ENCODE assay signal across 21 cellular contexts in the genomic region with DNA sequence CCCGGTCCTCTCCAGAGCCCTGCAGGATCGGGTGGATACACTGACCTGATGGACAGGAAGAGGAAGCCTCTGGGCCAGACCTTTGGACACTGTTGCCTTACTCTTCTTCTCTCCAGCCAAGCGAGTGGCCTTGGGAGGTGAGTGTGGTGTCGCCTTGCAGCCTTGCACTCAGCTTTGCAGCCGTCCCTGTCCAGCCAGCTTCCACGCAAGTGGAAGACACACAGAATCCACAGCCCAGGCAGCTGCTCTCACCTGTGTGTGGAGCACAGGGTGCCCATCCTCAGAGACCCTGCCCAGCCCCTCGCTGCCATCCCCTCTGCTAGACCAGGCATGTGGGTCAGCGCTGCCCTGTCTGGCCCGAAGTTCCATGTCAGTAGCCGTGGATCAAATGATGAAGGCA.
DNase-seq lines count a peak whose midpoint lies in the region; ATAC-seq, FAIRE-seq and TF ChIP-seq lines count a peak whose summit lies in the region.
"Had no signal": no experiment of that assay in that cellular context is flagged by ENCODE, and none has a peak within 500 bp of the region (broad histone marks: within the 10 kb centered on the region; RNA-seq: fewer than 3 reads in every experiment).

No MANE protein-coding gene starts in this region.

- TF ChIP-seq EP300 in HepG2 (IDR thresholded peaks at IDR 0.05; ENCODE audit: low read depth in 2 of 2, low read length in 2 of 2) (no peak), HepG2 (CRISPR knock-in tag; IDR thresholded peaks at IDR 0.05; ENCODE audit: borderline replicate concordance) (no peak), SK-N-SH (IDR thresholded peaks at IDR 0.05; ENCODE audit: borderline replicate concordance in 1 of 2, low read depth in 1 of 2, low read length in 1 of 2) (no peak)

- TF ChIP-seq POLR2A in HepG2 (IDR thresholded peaks at IDR 0.05; ENCODE audit: insufficient read depth in 1 of 2, low read depth in 2 of 2, low read length in 2 of 2) = no peak

- in situ Hi-C loops in HepG2 (cut with HindIII; ENCODE audit: extremely low pct_ligation_motif_present, low pct_unique_long_range_greater_than_20kb) (no loop called here), GM23248 (cut with MboI) (no loop called here)

- no peak for TF ChIP-seq RAD21 in HepG2 (CRISPR knock-in tag; IDR thresholded peaks at IDR 0.05)
- no peak for TF ChIP-seq RAD21 in SK-N-SH (IDR thresholded peaks at IDR 0.05; ENCODE audit: low read length)

- H3K27me3 ChIP-seq in HepG2 (ENCODE audit: control insufficient read depth in 1 of 2, insufficient read depth in 2 of 2, low read length in 2 of 2) = no peaks in the 10 kb centered on the region
- no peaks in the 10 kb centered on the region for H3K27me3 ChIP-seq in osteoblast (ENCODE audit: insufficient read depth, low read length)
- no peaks in the 10 kb centered on the region for H3K27me3 ChIP-seq in GM23248 (replicated peaks; ENCODE audit: insufficient read depth)
- H3K27me3 ChIP-seq in SK-N-SH (ENCODE audit: insufficient read depth) = no peaks in the 10 kb centered on the region
- H3K27me3 ChIP-seq: BE2C had no signal

- H3F3A ChIP-seq in GM23248 (ENCODE audit: insufficient read depth) = no peaks in the 10 kb centered on the region
- no peaks in the 10 kb centered on the region for H3F3A ChIP-seq in SK-N-SH (replicated peaks; ENCODE audit: insufficient read depth)

- no peak for FAIRE-seq in HepG2 (lab: Jason Lieb, UNC)
- FAIRE-seq: A549, D721Med, G401.6, GM12891 had no signal

- intact Hi-C loops in HepG2 (cut with micrococcal nuclease; ENCODE audit: unreplicated experiment) = no loop called here
- intact Hi-C loops in CD14-positive monocyte (cut with micrococcal nuclease) = no loop called here

- H3K4me1 Mint-ChIP-seq in type B pancreatic cell (ENCODE audit: unreplicated experiment) = no peaks in the 10 kb centered on the region
- no peaks in the 10 kb centered on the region for H3K4me1 Mint-ChIP-seq in CD14-positive monocyte
- peaks cover 0 to 4% of the 10 kb centered on the region in 2 donors for H3K4me1 Mint-ChIP-seq in effector memory CD8-positive, alpha-beta T cell (ENCODE audit: low read depth in 2 of 2)

- H3K27me3 Mint-ChIP-seq in type B pancreatic cell (no peaks in the 10 kb centered on the region), CD14-positive monocyte (ENCODE audit: low read depth in 3 of 3) (peaks cover 0 to under 1% (median 0%) of the 10 kb centered on the region in 3 donors)
- no peaks in the 10 kb centered on the region for H3K27me3 Mint-ChIP-seq in effector memory CD8-positive, alpha-beta T cell

- H3K4me3 Mint-ChIP-seq in type B pancreatic cell (no peak overlapping the region), CD14-positive monocyte (no peak overlapping the region)
- H3K4me3 Mint-ChIP-seq in effector memory CD8-positive, alpha-beta T cell = no peak overlapping the region
- H3K4me3 Mint-ChIP-seq: CD8-positive, alpha-beta T cell; H9 had no signal

- CTCF ChIA-PET in HepG2 (lab: Yijun Ruan, JAX; ENCODE audit: low intra/inter-chr PET ratio, low total read pairs) = no interaction called here
- CTCF ChIA-PET in SK-N-SH (lab: Yijun Ruan, JAX) = no interaction called here

- H3K4me3 ChIP-seq in HepG2 (replicated peaks in 1 of 3; ENCODE audit: insufficient read depth in 1 of 3, low read depth in 2 of 3, low read length in 3 of 3) (no peak overlapping the region), osteoblast (ENCODE audit: insufficient read depth, low read length) (no peak overlapping the region), GM23248 (no peak overlapping the region), SK-N-SH (ENCODE audit: low read depth in 2 of 2, low read length in 1 of 2) (no peak overlapping the region)
- H3K4me3 ChIP-seq: A549 had no signal

- H3K4me2 ChIP-seq in HepG2 (ENCODE audit: low read depth, low read length) = no peak overlapping the region
- H3K4me2 ChIP-seq in osteoblast (ENCODE audit: insufficient read depth, low read length) = no peak overlapping the region
- H3K4me2 ChIP-seq in GM23248 (ENCODE audit: unreplicated experiment) = no peak overlapping the region
- H3K4me2 ChIP-seq in SK-N-SH = no peak overlapping the region
- H3K4me2 ChIP-seq: A549 had no signal

- peak; percentile 91 for ATAC-seq in HepG2
- ATAC-seq in effector memory CD8-positive, alpha-beta T cell (replicated peaks) = no peak
- ATAC-seq: A549; CD8-positive, alpha-beta T cell had no signal

- no peak overlapping the region for H3K27ac ChIP-seq in HepG2 (ENCODE audit: extremely low read length, insufficient read depth, low read length)
- no peak overlapping the region for H3K27ac ChIP-seq in osteoblast (ENCODE audit: low read depth, low read length)
- no peak overlapping the region for H3K27ac ChIP-seq in GM23248
- H3K27ac ChIP-seq in SK-N-SH (ENCODE audit: low read depth in 2 of 2, low read length in 1 of 2) = no peak overlapping the region
- H3K27ac ChIP-seq: A549, C4-2B had no signal

- no peak overlapping the region for H2AFZ ChIP-seq in HepG2 (ENCODE audit: low read length)
- H2AFZ ChIP-seq in osteoblast (ENCODE audit: low read length) = no peak overlapping the region
- no peak overlapping the region for H2AFZ ChIP-seq in GM23248
- no peak overlapping the region for H2AFZ ChIP-seq in SK-N-SH (ENCODE audit: low read depth)

- BruUV-seq in HepG2 (replicated peaks; lab: Mats Ljungman, UMichigan) = no TSS peak

- TF ChIP-seq CTCF in HepG2 (CRISPR knock-in tag; IDR thresholded peaks at IDR 0.05) = no peak
- no peak for TF ChIP-seq CTCF in osteoblast (IDR thresholded peaks at IDR 0.05; ENCODE audit: extremely low read depth, low read depth, low read length)
- no peak for TF ChIP-seq CTCF in type B pancreatic cell (conservative IDR thresholded peaks at IDR 0.05)
- TF ChIP-seq CTCF in CD14-positive monocyte (IDR thresholded peaks at IDR 0.05) = no peak
- TF ChIP-seq CTCF in SK-N-SH (IDR thresholded peaks at IDR 0.05) = no peak

- H3K9me3 Mint-ChIP-seq in type B pancreatic cell = no peaks in the 10 kb centered on the region
- H3K9me3 Mint-ChIP-seq in CD14-positive monocyte = peaks cover 11 to 34% (median 19%) of the 10 kb centered on the region in 7 donors
- peaks cover 3 to 7% of the 10 kb centered on the region in 2 donors for H3K9me3 Mint-ChIP-seq in effector memory CD8-positive, alpha-beta T cell

- H3K36me3 ChIP-seq in HepG2 (replicated peaks in 1 of 2; ENCODE audit: control insufficient read depth in 1 of 2, insufficient read depth in 2 of 2, low read length in 2 of 2) (peaks cover 0 to 2% of the 10 kb centered on the region in 2 experiments; a peak in 1 of 5 replicates), osteoblast (ENCODE audit: insufficient read depth, low read length) (no peaks in the 10 kb centered on the region), GM23248 (ENCODE audit: low read depth) (no peaks in the 10 kb centered on the region), SK-N-SH (replicated peaks in 1 of 2; ENCODE audit: control insufficient read depth in 1 of 2, insufficient read depth in 2 of 2, low read length in 1 of 2) (no peaks in the 10 kb centered on the region)
- H3K36me3 ChIP-seq: BE2C had no signal

- H3K9me2 ChIP-seq in GM23248 (ENCODE audit: insufficient read depth) (no peaks in the 10 kb centered on the region), SK-N-SH (no peaks in the 10 kb centered on the region)

- POLR2A ChIA-PET in HepG2 (lab: Yijun Ruan, JAX) (no interaction called here), SK-N-SH (lab: Yijun Ruan, JAX) (no interaction called here)

- DNase-seq in islet precursor cell (peak; percentile 43), HepG2 (ENCODE audit: low spot score) (no peak), osteoblast (ENCODE audit: insufficient read length, low spot score, missing footprints) (peak; percentile 11), type B pancreatic cell (ENCODE audit: extremely low spot score, unreplicated experiment) (peak; percentile 62), CD14-positive monocyte (ENCODE audit: low spot score) (no peak), GM23248 (no peak), SK-N-SH (no peak)
- DNase-seq in effector memory CD8-positive, alpha-beta T cell = no peak
- DNase-seq: BE2C, COR-L47, DMS153, DMS79 treated with DMSO at 0.1 percent for 48 hours, EL, GOT3, H9 had no signal

- H3K79me2 ChIP-seq in HepG2 (ENCODE audit: insufficient read depth, low read length) (no peaks in the 10 kb centered on the region), osteoblast (ENCODE audit: insufficient read depth, low read length) (no peaks in the 10 kb centered on the region), GM23248 (ENCODE audit: insufficient read depth) (no peaks in the 10 kb centered on the region), SK-N-SH (ENCODE audit: insufficient read depth) (no peaks in the 10 kb centered on the region)

- H3K9ac ChIP-seq in HepG2 (ENCODE audit: insufficient read depth, low read depth, low read length) (no peak overlapping the region), GM23248 (no peak overlapping the region), SK-N-SH (no peak overlapping the region)

- peaks cover 19% of the 10 kb centered on the region for H3K36me3 Mint-ChIP-seq in type B pancreatic cell
- peaks cover 1 to 5% of the 10 kb centered on the region in 2 donors for H3K36me3 Mint-ChIP-seq in CD14-positive monocyte
- peaks cover 3% of the 10 kb centered on the region for H3K36me3 Mint-ChIP-seq in effector memory CD8-positive, alpha-beta T cell (ENCODE audit: insufficient read depth)

- H3K9me3 ChIP-seq in HepG2 (ENCODE audit: low read length) (peaks cover 34% of the 10 kb centered on the region; the same call in 1 of the 2 replicates), osteoblast (ENCODE audit: low read depth, low read length) (no peaks in the 10 kb centered on the region), GM23248 (ENCODE audit: low read depth) (no peaks in the 10 kb centered on the region), SK-N-SH (no peaks in the 10 kb centered on the region)
- H3K9me3 ChIP-seq: A549, BE2C had no signal

- H3K4me1 ChIP-seq in HepG2 (ENCODE audit: insufficient read depth, low read length) (no peaks in the 10 kb centered on the region), osteoblast (ENCODE audit: insufficient read depth, low read length) (no peaks in the 10 kb centered on the region), GM23248 (ENCODE audit: insufficient read depth) (no peaks in the 10 kb centered on the region), SK-N-SH (ENCODE audit: control insufficient read depth in 1 of 2, insufficient read depth in 2 of 2, low read depth in 1 of 2, low read length in 1 of 2) (no peaks in the 10 kb centered on the region)
- H3K4me1 ChIP-seq: A549, BE2C had no signal

- 80% methylated on average over 1 of the region's 10 CpGs for WGBS in HepG2 (ENCODE audit: low lambda C conversion rate)
- WGBS in GM23248 (ENCODE audit: low coverage in 1 of 2, low lambda C conversion rate in 2 of 2, missing lambda C conversion rate in 2 of 2), 2 experiments = 88 to 89% methylated on average over 10 of the region's 10 CpGs
- 45% methylated on average over 7 of the region's 10 CpGs for WGBS in SK-N-SH (ENCODE audit: low lambda C conversion rate)

- H4K20me1 ChIP-seq in HepG2 (ENCODE audit: insufficient read depth, low read length) = no peaks in the 10 kb centered on the region
- no peaks in the 10 kb centered on the region for H4K20me1 ChIP-seq in osteoblast (ENCODE audit: insufficient read depth, low read length)
- H4K20me1 ChIP-seq in GM23248 (ENCODE audit: insufficient read depth) = no peaks in the 10 kb centered on the region
- H4K20me1 ChIP-seq in SK-N-SH (ENCODE audit: insufficient read depth) = no peaks in the 10 kb centered on the region

- H3K27ac Mint-ChIP-seq in type B pancreatic cell (no peak overlapping the region), CD14-positive monocyte (peak overlapping the region in 2 of 7 donors; percentile 14 to 30)
- H3K27ac Mint-ChIP-seq in effector memory CD8-positive, alpha-beta T cell = no peak overlapping the region
- H3K27ac Mint-ChIP-seq: CD8-positive, alpha-beta T cell; H9 had no signal

Comparison
In these comparisons a context has a peak if more than half of its experiments do, and no peak if none do; other contexts are left out.
1. DNase-seq: peak in islet precursor cell (single experiment), osteoblast (single experiment) and type B pancreatic cell (single experiment); none in HepG2 (single experiment), CD14-positive monocyte (single experiment), effector memory CD8-positive, alpha-beta T cell (0 of 3), GM23248 (single experiment) and SK-N-SH (single experiment).